ENCODE assay signal across 16 cellular contexts in the genomic region with DNA sequence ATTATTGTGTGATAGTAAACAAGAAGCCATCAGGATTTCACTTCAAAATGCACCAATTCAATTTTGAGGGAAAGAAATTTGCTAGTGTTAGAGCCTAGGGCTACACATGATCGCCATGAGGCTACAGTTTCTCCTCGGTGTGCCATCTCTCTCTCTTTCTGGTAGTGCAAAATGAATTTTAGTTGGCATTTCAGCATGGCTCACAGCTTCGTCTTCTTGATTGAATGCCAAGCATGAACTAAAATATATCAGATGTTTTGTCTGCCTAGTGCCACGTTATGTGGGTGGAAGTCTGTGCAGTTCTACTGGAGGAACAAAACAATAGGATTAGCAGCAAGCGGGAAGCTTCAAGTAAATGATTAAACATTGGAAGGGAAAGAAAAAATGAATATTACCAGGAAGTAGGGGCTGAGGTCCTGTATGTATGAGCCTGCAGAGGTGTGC. TPM values are rescaled to one million over a fixed set of nuclear protein-coding genes. Genes with fewer than 3 reads are reported as not detected.
DNase-seq lines count a peak whose midpoint lies in the region; ATAC-seq and TF ChIP-seq lines count a peak whose summit lies in the region.
"Had no signal": no experiment of that assay in that cellular context is flagged by ENCODE, and none has a peak within 500 bp of the region (broad histone marks: within the 10 kb centered on the region; RNA-seq: fewer than 3 reads in every experiment).

No MANE protein-coding gene starts in this region.

- H3K4me3 Mint-ChIP-seq in endodermal cell: no peak overlapping the region
- H3K4me3 Mint-ChIP-seq: activated naive CD4-positive, alpha-beta T cell treated with anti-CD3 and anti-CD28 coated beads, Interleukin-2, amount 50 U/mL, for 24 hours; H9 had no signal

- H3K27ac Mint-ChIP-seq in endodermal cell: no peak overlapping the region
- H3K27ac Mint-ChIP-seq: activated naive CD4-positive, alpha-beta T cell treated with anti-CD3 and anti-CD28 coated beads, Interleukin-2, amount 50 U/mL, for 24 hours; H9 had no signal

- no peaks in the 10 kb centered on the region for H3K36me3 ChIP-seq in breast epithelium
- H3K36me3 ChIP-seq in mucosa of stomach (ENCODE audit: control insufficient read depth, insufficient read depth, low read length): no peaks in the 10 kb centered on the region
- no peaks in the 10 kb centered on the region for H3K36me3 ChIP-seq in endodermal cell (ENCODE audit: control insufficient read depth, insufficient read depth, low read length)
- H3K36me3 ChIP-seq: esophagus squamous epithelium, left ventricle myocardium inferior had no signal

- no peaks in the 10 kb centered on the region for H3K27me3 Mint-ChIP-seq in endodermal cell (ENCODE audit: insufficient read depth)

- no peak for TF ChIP-seq POLR2A in breast epithelium (IDR thresholded peaks at IDR 0.05)

- H3K9ac ChIP-seq in mucosa of stomach (ENCODE audit: low read length) (peak overlapping the region; percentile 7), endodermal cell (ENCODE audit: extremely low read depth, low read length, poor library complexity, severe bottlenecking) (no peak overlapping the region)
- H3K9ac ChIP-seq: SK-N-SH had no signal

- no peaks in the 10 kb centered on the region for H3K27me3 ChIP-seq in breast epithelium
- H3K27me3 ChIP-seq in mucosa of stomach (ENCODE audit: control insufficient read depth, insufficient read depth, low read length): no peaks in the 10 kb centered on the region
- H3K27me3 ChIP-seq in endodermal cell (ENCODE audit: control insufficient read depth, insufficient read depth, low read length, poor library complexity, severe bottlenecking): no peaks in the 10 kb centered on the region
- H3K27me3 ChIP-seq: esophagus squamous epithelium had no signal

- no peak for ATAC-seq in HG03565 (IDR thresholded peaks at IDR 0.05; ENCODE audit: unreplicated experiment)

- H3K4me1 ChIP-seq in breast epithelium (no peaks in the 10 kb centered on the region), mucosa of stomach (ENCODE audit: control insufficient read depth, insufficient read depth, low read length) (peaks cover 20% of the 10 kb centered on the region), endodermal cell (ENCODE audit: control insufficient read depth, insufficient read depth, low read length) (no peaks in the 10 kb centered on the region)
- H3K4me1 ChIP-seq: left ventricle myocardium inferior had no signal

- no peak for TF ChIP-seq CTCF in 22Rv1 (IDR thresholded peaks at IDR 0.05)
- no peak for TF ChIP-seq CTCF in breast epithelium (IDR thresholded peaks at IDR 0.05)
- TF ChIP-seq CTCF in endodermal cell (conservative IDR thresholded peaks at IDR 0.05): no peak

- H3K9me3 ChIP-seq in breast epithelium (no peaks in the 10 kb centered on the region), mucosa of stomach (ENCODE audit: control insufficient read depth, low read length) (no peaks in the 10 kb centered on the region), endodermal cell (ENCODE audit: control insufficient read depth, low read length) (no peaks in the 10 kb centered on the region)
- H3K9me3 ChIP-seq: esophagus squamous epithelium, SK-N-SH had no signal

- 86 to 91% methylated on average over 4 to 5 of the region's 5 CpGs for WGBS in endodermal cell (ENCODE audit: insufficient coverage in 1 of 2, insufficient read length in 1 of 2), 2 experiments

- H3K4me1 Mint-ChIP-seq in endodermal cell: peaks cover 12% of the 10 kb centered on the region
- H3K4me1 Mint-ChIP-seq: activated naive CD4-positive, alpha-beta T cell treated with anti-CD3 and anti-CD28 coated beads, Interleukin-2, amount 50 U/mL, for 24 hours had no signal

- H3K4me3 ChIP-seq in breast epithelium: peak overlapping the region in 2 of 3 donors; percentile 15 to 23
- H3K4me3 ChIP-seq in mucosa of stomach (ENCODE audit: low read length): no peak overlapping the region
- no peak overlapping the region for H3K4me3 ChIP-seq in endodermal cell (ENCODE audit: low read length)
- H3K4me3 ChIP-seq: left ventricle myocardium inferior had no signal

- H3K9me3 Mint-ChIP-seq in endodermal cell: no peaks in the 10 kb centered on the region

- H3K27ac ChIP-seq in 22Rv1 (peak overlapping the region; percentile 45), breast epithelium (peak overlapping the region; percentile 2 to 6), endodermal cell (ENCODE audit: low read depth, low read length) (no peak overlapping the region)
- H3K27ac ChIP-seq: esophagus squamous epithelium, left ventricle myocardium inferior had no signal

- intact Hi-C loops in breast epithelium (cut with DNase I; ENCODE audit: low total_unique reads): no loop called here

- DNase-seq in LHCN-M2 (ENCODE audit: low read depth) (peak; percentile 17), breast epithelium (ENCODE audit: low spot score in 2 of 2) (no peak), OCI-M2 (lab: John Stamatoyannopoulos, UW; ENCODE audit: unreplicated experiment) (no peak), endodermal cell (no peak), MV-4-11 (lab: John Stamatoyannopoulos, UW) (no peak)
- DNase-seq: ACHN, esophagus squamous epithelium, H9, KBM-7, left ventricle myocardium inferior, NCI-H2107, SK-N-SH had no signal

- H3K36me3 Mint-ChIP-seq in endodermal cell (ENCODE audit: low read depth): no peaks in the 10 kb centered on the region
- H3K36me3 Mint-ChIP-seq: activated naive CD4-positive, alpha-beta T cell treated with anti-CD3 and anti-CD28 coated beads, Interleukin-2, amount 50 U/mL, for 24 hours had no signal

RNA-seq across cellular contexts. Expression of a gene that starts 6.8 kb away (rescaled TPM):
- total RNA-seq in LHCN-M2 (2014; rRNA removed): 0.23 and 0.51 TPM in 2 replicates
- polyA plus RNA-seq in LHCN-M2 (2012): 0.10 TPM
- total RNA-seq in breast epithelium: 1 to 10 TPM in 1 of 3 donors, under 1 TPM in 2; 0.16 to 9.4 (median 0.33) TPM
- 10 to 100 TPM; 10.7 to 10.8 TPM for total RNA-seq in endodermal cell
- polyA plus RNA-seq in endodermal cell (2013, experiment 1 of 2): 3.9 TPM
- 5.7 TPM for polyA plus RNA-seq in endodermal cell (2013, experiment 2 of 2)

Comparison
In these comparisons a context has a peak if more than half of its experiments do, and no peak if none do; other contexts are left out.
1. H3K4me3 ChIP-seq: peak in breast epithelium (2 of 3); none in mucosa of stomach (single experiment) and endodermal cell (single experiment).